In genomic region chr6:148698671-148699180, GRCh38 we compare ENCODE assay signal across 25 cellular contexts. TPM values are rescaled to one million over a fixed set of nuclear protein-coding genes. Genes with fewer than 3 reads are reported as not detected.
DNase-seq lines count a peak whose midpoint lies in the region; ATAC-seq and TF ChIP-seq lines count a peak whose summit lies in the region.
"Had no signal": no experiment of that assay in that cellular context is flagged by ENCODE, and none has a peak within 500 bp of the region (broad histone marks: within the 10 kb centered on the region; RNA-seq: fewer than 3 reads in every experiment).

No MANE protein-coding gene starts in this region.

- 97% methylated on average over 27 of the region's 27 CpGs for WGBS in mesenchymal stem cell

- H3K27ac ChIP-seq in mesenchymal stem cell (ENCODE audit: low read length, poor library complexity, severe bottlenecking), result no peak overlapping the region
- no peak overlapping the region for H3K27ac ChIP-seq in uterus
- H3K27ac ChIP-seq: 22Rv1, A549 had no signal

- H2BK5ac ChIP-seq in mesenchymal stem cell (ENCODE audit: low read depth, low read length, poor library complexity, severe bottlenecking), result no peak overlapping the region

- TF ChIP-seq POLR2A in uterus (IDR thresholded peaks at IDR 0.05), result no peak

- no peak overlapping the region for H3K4ac ChIP-seq in mesenchymal stem cell (ENCODE audit: low read depth in 1 of 2, low read length in 2 of 2)

- H3K4me1 Mint-ChIP-seq in stimulated activated naive CD8-positive, alpha-beta T cell treated with anti-CD3 and anti-CD28 coated beads, Interleukin-15, amount 100 ng/mL, for 72 hours, result peaks cover 9% of the 10 kb centered on the region
- H3K4me1 Mint-ChIP-seq in stimulated activated memory B cell treated with anti-CD40 and anti-IgM and Interleukin-4, amounts not matched to agents 10 μg/mL and 1 μg/mL and 100 μg/mL, for 72 hours, result peaks cover 29% of the 10 kb centered on the region

- H3K4me3 ChIP-seq in mesenchymal stem cell (ENCODE audit: insufficient read depth in 1 of 2, low read depth in 1 of 2, low read length in 2 of 2) (no peak overlapping the region), uterus (no peak overlapping the region)
- H3K4me3 ChIP-seq: A549, GM12878 had no signal

- H3K4me3 Mint-ChIP-seq in stimulated activated naive CD8-positive, alpha-beta T cell treated with anti-CD3 and anti-CD28 coated beads, Interleukin-15, amount 100 ng/mL, for 72 hours, result no peak overlapping the region
- no peak overlapping the region for H3K4me3 Mint-ChIP-seq in stimulated activated memory B cell treated with anti-CD40 and anti-IgM and Interleukin-4, amounts not matched to agents 10 μg/mL and 1 μg/mL and 100 μg/mL, for 72 hours
- H3K4me3 Mint-ChIP-seq: B cell; CD14-positive monocyte; CD4-positive, alpha-beta memory T cell; CD8-positive, alpha-beta memory T cell had no signal

- H3K36me3 ChIP-seq in mesenchymal stem cell (ENCODE audit: control insufficient read depth in 1 of 2, insufficient read depth in 2 of 2, low read depth in 1 of 2, low read length in 2 of 2) (no peaks in the 10 kb centered on the region), uterus (no peaks in the 10 kb centered on the region)

- no peak overlapping the region for H3K27ac Mint-ChIP-seq in stimulated activated naive CD8-positive, alpha-beta T cell treated with anti-CD3 and anti-CD28 coated beads, Interleukin-15, amount 100 ng/mL, for 72 hours
- H3K27ac Mint-ChIP-seq in stimulated activated memory B cell treated with anti-CD40 and anti-IgM and Interleukin-4, amounts not matched to agents 10 μg/mL and 1 μg/mL and 100 μg/mL, for 72 hours, result no peak overlapping the region
- H3K27ac Mint-ChIP-seq: CD14-positive monocyte; CD4-positive, CD25-positive, alpha-beta regulatory T cell had no signal

- peaks cover 4% of the 10 kb centered on the region for H3K9me3 ChIP-seq in mesenchymal stem cell (ENCODE audit: control insufficient read depth, low read length)
- no peaks in the 10 kb centered on the region for H3K9me3 ChIP-seq in uterus
- H3K9me3 ChIP-seq: A549 had no signal

- H3K9ac ChIP-seq in mesenchymal stem cell (ENCODE audit: low read length), result no peak overlapping the region

- peak; percentile 44 for ATAC-seq in stimulated activated naive CD8-positive, alpha-beta T cell treated with anti-CD3 and anti-CD28 coated beads, Interleukin-15, amount 100 ng/mL, for 72 hours
- no peak for ATAC-seq in stimulated activated naive CD8-positive, alpha-beta T cell treated with anti-CD3 and anti-CD28 coated beads, Interleukin-15, Interleukin-2, amounts not matched to agents 100 U/mL and 50 U/mL, for 24 hours
- ATAC-seq in stimulated activated memory B cell treated with anti-CD40 and anti-IgM and Interleukin-4, amounts not matched to agents 10 μg/mL and 1 μg/mL and 100 μg/mL, for 72 hours, result peak; percentile 39
- no peak for ATAC-seq in GM21360 (IDR thresholded peaks at IDR 0.05; ENCODE audit: unreplicated experiment)
- ATAC-seq: A549, GM12878 had no signal

- H4K8ac ChIP-seq in mesenchymal stem cell (ENCODE audit: low read length), result peak overlapping the region; percentile 32

- no peak overlapping the region for H2BK15ac ChIP-seq in mesenchymal stem cell (ENCODE audit: low read depth, poor library complexity, severe bottlenecking)

- H3K27me3 ChIP-seq in mesenchymal stem cell (ENCODE audit: control insufficient read depth in 1 of 2, insufficient read depth in 1 of 2, low read length in 2 of 2) (no peaks in the 10 kb centered on the region), uterus (no peaks in the 10 kb centered on the region)

- H3K36me3 Mint-ChIP-seq in stimulated activated memory B cell treated with anti-CD40 and anti-IgM and Interleukin-4, amounts not matched to agents 10 μg/mL and 1 μg/mL and 100 μg/mL, for 72 hours, result peaks cover 7% of the 10 kb centered on the region
- H3K36me3 Mint-ChIP-seq: CD4-positive, CD25-positive, alpha-beta regulatory T cell had no signal

- H2AK5ac ChIP-seq in mesenchymal stem cell (ENCODE audit: low read length, severe bottlenecking), result no peak overlapping the region

- H3K4me1 ChIP-seq in mesenchymal stem cell (ENCODE audit: control insufficient read depth, insufficient read depth, low read depth, low read length), result no peaks in the 10 kb centered on the region
- H3K4me1 ChIP-seq in uterus, result no peaks in the 10 kb centered on the region
- H3K4me1 ChIP-seq: A549 had no signal

- no peak overlapping the region for H2AFZ ChIP-seq in mesenchymal stem cell (ENCODE audit: low read depth, low read length)

- H3K79me1 ChIP-seq in mesenchymal stem cell (replicated peaks; ENCODE audit: low read length, poor library complexity, severe bottlenecking), result no peaks in the 10 kb centered on the region

- H3K14ac ChIP-seq in mesenchymal stem cell (ENCODE audit: low read length in 2 of 2), result no peak overlapping the region

- H3K4me2 ChIP-seq in mesenchymal stem cell (ENCODE audit: low read length, poor library complexity, severe bottlenecking), result no peak overlapping the region
- H3K4me2 ChIP-seq: A549 had no signal

- no peak overlapping the region for H2BK12ac ChIP-seq in mesenchymal stem cell (ENCODE audit: low read length in 2 of 2)

- intact Hi-C loops in uterus (cut with DNase I; ENCODE audit: low total_unique reads), result no loop called here

- H3K9me3 Mint-ChIP-seq in stimulated activated naive CD8-positive, alpha-beta T cell treated with anti-CD3 and anti-CD28 coated beads, Interleukin-15, amount 100 ng/mL, for 72 hours, result peaks cover 0 to 6% of the 10 kb centered on the region in 2 donors
- peaks cover 4% of the 10 kb centered on the region for H3K9me3 Mint-ChIP-seq in stimulated activated memory B cell treated with anti-CD40 and anti-IgM and Interleukin-4, amounts not matched to agents 10 μg/mL and 1 μg/mL and 100 μg/mL, for 72 hours

- DNase-seq in stimulated activated naive CD8-positive, alpha-beta T cell treated with anti-CD3 and anti-CD28 coated beads, Interleukin-15, amount 100 ng/mL, for 72 hours, result no peak
- no peak for DNase-seq in stimulated activated naive CD8-positive, alpha-beta T cell treated with anti-CD3 and anti-CD28 coated beads, Interleukin-15, Interleukin-2, amounts not matched to agents 100 U/mL and 50 U/mL, for 24 hours
- DNase-seq in mesenchymal stem cell (no peak), uterus (no peak)
- DNase-seq: AML-193; C1 segment of cervical spinal cord; CD4-positive, alpha-beta memory T cell; CD4-positive, CD25-positive, alpha-beta regulatory T cell; CD8-positive, alpha-beta memory T cell; COR-L47; DMS 273 treated with DMSO at 0.1 percent for 48 hours; DMS153; DMS53; DMS79; DND-41; EL; GDM1 had no signal

- no peak for TF ChIP-seq CTCF in uterus (IDR thresholded peaks at IDR 0.05)

- peak overlapping the region in 1 of 2 experiments; percentile 16 for H3K18ac ChIP-seq in mesenchymal stem cell (ENCODE audit: low read depth in 1 of 2, low read length in 2 of 2)

- no peak overlapping the region for H4K91ac ChIP-seq in mesenchymal stem cell (ENCODE audit: low read length)

- no peak overlapping the region for H2BK120ac ChIP-seq in mesenchymal stem cell (ENCODE audit: low read depth, low read length)

- no peaks in the 10 kb centered on the region for H3K27me3 Mint-ChIP-seq in stimulated activated naive CD8-positive, alpha-beta T cell treated with anti-CD3 and anti-CD28 coated beads, Interleukin-15, amount 100 ng/mL, for 72 hours
- H3K27me3 Mint-ChIP-seq in stimulated activated memory B cell treated with anti-CD40 and anti-IgM and Interleukin-4, amounts not matched to agents 10 μg/mL and 1 μg/mL and 100 μg/mL, for 72 hours, result no peaks in the 10 kb centered on the region
- H3K27me3 Mint-ChIP-seq: B cell; CD4-positive, alpha-beta memory T cell had no signal

- no peak overlapping the region for H3K23ac ChIP-seq in mesenchymal stem cell (ENCODE audit: low read length in 2 of 2)

RNA-seq across cellular contexts. Expression of gene UST, which starts 48.1 kb away (rescaled TPM):
- 9.2 TPM for polyA plus RNA-seq in mesenchymal stem cell (2013, experiment 1 of 2)
- 8.9 TPM for polyA plus RNA-seq in mesenchymal stem cell (2013, experiment 2 of 2)
- total RNA-seq in uterus, result 10 to 100 TPM in 3 of 4 donors, 1 to 10 TPM in 1; 6.1 to 23.2 (median 17.2) TPM
- total RNA-seq: G401 had no signal

Comparison
In these comparisons a context has a peak if more than half of its experiments do, and no peak if none do; other contexts are left out.
1. ATAC-seq: peak in stimulated activated naive CD8-positive, alpha-beta T cell treated with anti-CD3 and anti-CD28 coated beads, Interleukin-15, amount 100 ng/mL, for 72 hours (single experiment) and stimulated activated memory B cell treated with anti-CD40 and anti-IgM and Interleukin-4, amounts not matched to agents 10 μg/mL and 1 μg/mL and 100 μg/mL, for 72 hours (single experiment); none in stimulated activated naive CD8-positive, alpha-beta T cell treated with anti-CD3 and anti-CD28 coated beads, Interleukin-15, Interleukin-2, amounts not matched to agents 100 U/mL and 50 U/mL, for 24 hours (single experiment) and GM21360 (single experiment).